In the genomic region with DNA sequence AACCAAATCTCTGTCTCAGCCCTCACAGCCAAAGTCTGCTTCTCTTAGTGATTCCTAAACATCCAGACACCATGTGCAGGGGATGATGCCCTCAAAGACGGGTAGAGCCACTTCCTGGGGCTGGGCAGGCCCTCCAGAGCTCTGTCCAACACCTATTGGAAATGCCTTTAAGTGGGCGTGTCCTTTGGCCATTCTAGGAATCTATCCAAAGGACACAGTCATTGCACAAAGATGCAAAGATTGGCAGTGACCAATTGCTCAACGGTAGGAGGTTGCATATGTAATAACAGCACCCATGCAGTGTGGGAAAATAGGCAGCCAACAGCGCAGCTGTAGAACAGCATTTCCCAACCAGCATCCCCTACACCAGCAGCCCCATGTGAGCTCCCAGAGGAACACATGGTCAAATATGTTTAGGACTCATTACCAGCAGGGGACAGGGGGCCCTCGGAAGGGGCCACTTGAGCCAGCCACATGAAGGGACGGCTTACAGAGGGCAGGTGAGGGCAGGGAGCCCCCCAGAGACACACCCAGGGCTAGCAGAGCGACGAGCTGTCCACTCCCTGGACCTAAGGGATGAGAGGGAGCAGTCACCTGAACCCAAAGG, we compare ENCODE assay signal across 17 cellular contexts.
DNase-seq lines count a peak whose midpoint lies in the region; ATAC-seq, FAIRE-seq and TF ChIP-seq lines count a peak whose summit lies in the region.
"Had no signal": no experiment of that assay in that cellular context is flagged by ENCODE, and none has a peak within 500 bp of the region (broad histone marks: within the 10 kb centered on the region; RNA-seq: fewer than 3 reads in every experiment).

No MANE protein-coding gene starts in this region.

- CTCF ChIA-PET in naive thymus-derived CD4-positive, alpha-beta T cell (lab: Charles Lee), result no interaction called here

- no peak overlapping the region for H2AFZ ChIP-seq in keratinocyte (ENCODE audit: control insufficient read depth, low read length)

- intact Hi-C loops in naive thymus-derived CD4-positive, alpha-beta T cell (cut with micrococcal nuclease), result no loop called here

- DNase-seq in AG20443 (ENCODE audit: low spot score) (peak; percentile 61), HS-5 (ENCODE audit: low read depth) (peak; percentile 92), amniotic epithelial cell (ENCODE audit: low read depth) (peak; percentile 13), keratinocyte (ENCODE audit: low read depth, low spot score) (no peak), iPS-NIHi7 (ENCODE audit: extremely low spot score) (no peak), SHP77 treated with DMSO at 0.1 percent for 48 hours (lab: John Stamatoyannopoulos, UW) (no peak)
- no peak for DNase-seq in naive thymus-derived CD4-positive, alpha-beta T cell
- DNase-seq: activated CD4-positive, alpha-beta T cell treated with anti-CD3 and anti-CD28 coated beads for 1 hour; H7; NCI-H2171 treated with DMSO at 0.1 percent for 48 hours; ovary; stimulated activated CD4-positive, alpha-beta T cell treated with anti-CD3 and anti-CD28 coated beads, Interleukin-2, amount 100 ng/mL, for 48 hours; stimulated activated naive CD4-positive, alpha-beta T cell treated with Interleukin-2 at 50 U/mL for 16 hours had no signal

- no peak for TF ChIP-seq CTCF in keratinocyte (optimal IDR thresholded peaks at IDR 0.05 in 1 of 3, IDR thresholded peaks at IDR 0.05 in 1 of 3, conservative IDR thresholded peaks at IDR 0.05 in 1 of 3; ENCODE audit: extremely low read depth in 1 of 3, insufficient read depth in 2 of 3, low read length in 3 of 3)

- no peaks in the 10 kb centered on the region for H3K9me1 ChIP-seq in keratinocyte (ENCODE audit: control insufficient read depth, extremely low read depth, insufficient read depth, low read length)

- POLR2A ChIA-PET in naive thymus-derived CD4-positive, alpha-beta T cell (lab: Charles Lee), result no interaction called here

- peaks cover 18% of the 10 kb centered on the region for H3K4me1 ChIP-seq in keratinocyte (ENCODE audit: control insufficient read depth, extremely low read depth, insufficient read depth, low read length)
- no peaks in the 10 kb centered on the region for H3K4me1 ChIP-seq in naive thymus-derived CD4-positive, alpha-beta T cell (ENCODE audit: control insufficient read depth in 2 of 2, insufficient read depth in 2 of 2, low read length in 2 of 2)

- H3K36me3 ChIP-seq in keratinocyte (ENCODE audit: control insufficient read depth in 2 of 2, extremely low read depth in 1 of 2, insufficient read depth in 2 of 2, low read length in 2 of 2), result no peaks in the 10 kb centered on the region
- no peaks in the 10 kb centered on the region for H3K36me3 ChIP-seq in naive thymus-derived CD4-positive, alpha-beta T cell (ENCODE audit: control insufficient read depth in 2 of 3, insufficient read depth in 3 of 3, low read length in 3 of 3)
- H3K36me3 ChIP-seq: ovary had no signal

- H3K9me3 ChIP-seq in keratinocyte (ENCODE audit: control insufficient read depth, low read depth, low read length), result no peaks in the 10 kb centered on the region
- no peaks in the 10 kb centered on the region for H3K9me3 ChIP-seq in naive thymus-derived CD4-positive, alpha-beta T cell (ENCODE audit: control insufficient read depth in 2 of 3, low read length in 3 of 3)
- H3K9me3 ChIP-seq: ovary had no signal

- no peak overlapping the region for H3K9ac ChIP-seq in keratinocyte (ENCODE audit: control insufficient read depth, extremely low read depth, insufficient read depth, low read length)

- peak overlapping the region in 1 of 9 donors; percentile 28 for H3K27ac Mint-ChIP-seq in naive thymus-derived CD4-positive, alpha-beta T cell
- H3K27ac Mint-ChIP-seq: activated T-helper 2 cell treated with anti-CD3 and anti-CD28 coated beads, Interferon-gamma antibody, Interleukin-2, Interleukin-4, amounts not matched to agents 10 μg/mL and 5 μg/mL and 100 μg/mL, durations not matched to agents 14 hours and 24 hours and 36 hours had no signal

- H3K9me3 Mint-ChIP-seq in naive thymus-derived CD4-positive, alpha-beta T cell, result no peaks in the 10 kb centered on the region
- H3K9me3 Mint-ChIP-seq: activated T-helper 2 cell treated with anti-CD3 and anti-CD28 coated beads, Interferon-gamma antibody, Interleukin-2, Interleukin-4, amounts not matched to agents 10 μg/mL and 5 μg/mL and 100 μg/mL, durations not matched to agents 14 hours and 24 hours and 36 hours had no signal

- no peaks in the 10 kb centered on the region for H3K36me3 Mint-ChIP-seq in naive thymus-derived CD4-positive, alpha-beta T cell

- H3K4me2 ChIP-seq in keratinocyte (ENCODE audit: control insufficient read depth, extremely low read depth, insufficient read depth, low read depth, low read length), result no peak overlapping the region

- no peaks in the 10 kb centered on the region for H3K79me2 ChIP-seq in keratinocyte (ENCODE audit: control insufficient read depth, insufficient read depth, low read length)

- no peak for ATAC-seq in naive thymus-derived CD4-positive, alpha-beta T cell
- ATAC-seq in HG02588 (IDR thresholded peaks at IDR 0.05; ENCODE audit: unreplicated experiment), result no peak

- no peak overlapping the region for H3K4me3 Mint-ChIP-seq in naive thymus-derived CD4-positive, alpha-beta T cell

- H3K27ac ChIP-seq in keratinocyte (ENCODE audit: control insufficient read depth, insufficient read depth, low read length), result no peak overlapping the region
- no peak overlapping the region for H3K27ac ChIP-seq in naive thymus-derived CD4-positive, alpha-beta T cell (ENCODE audit: low read depth, low read length)
- H3K27ac ChIP-seq: ovary had no signal

- H3K4me3 ChIP-seq in keratinocyte (ENCODE audit: control insufficient read depth in 2 of 3, extremely low read depth in 1 of 3, insufficient read depth in 2 of 3, low read depth in 1 of 3, low read length in 3 of 3), result no peak overlapping the region
- no peak overlapping the region for H3K4me3 ChIP-seq in naive thymus-derived CD4-positive, alpha-beta T cell (ENCODE audit: low read length)
- H3K4me3 ChIP-seq: lung, ovary had no signal

- no peaks in the 10 kb centered on the region for H4K20me1 ChIP-seq in keratinocyte (ENCODE audit: control insufficient read depth, extremely low read depth, insufficient read depth, low read length)

- H3K27me3 ChIP-seq in keratinocyte (ENCODE audit: control insufficient read depth, extremely low read depth, insufficient read depth, low read length), result no peaks in the 10 kb centered on the region
- H3K27me3 ChIP-seq in naive thymus-derived CD4-positive, alpha-beta T cell (ENCODE audit: control insufficient read depth in 2 of 2, insufficient read depth in 2 of 2, low read length in 2 of 2), result no peaks in the 10 kb centered on the region
- H3K27me3 ChIP-seq: ovary had no signal

- H3K27me3 Mint-ChIP-seq in naive thymus-derived CD4-positive, alpha-beta T cell, result peaks cover 0 to 3% (median 0%) of the 10 kb centered on the region in 5 donors

- H3K4me1 Mint-ChIP-seq in naive thymus-derived CD4-positive, alpha-beta T cell, result no peaks in the 10 kb centered on the region

- dilution Hi-C loops in keratinocyte (cut with MboI; ENCODE audit: extremely low pct_ligation_motif_present, low sequenced_read_pairs), result no loop called here

- FAIRE-seq in keratinocyte (lab: Jason Lieb, UNC), result peak; percentile 73
- FAIRE-seq: frontal cortex had no signal

Comparison
In these comparisons a context has a peak if more than half of its experiments do, and no peak if none do; other contexts are left out.
1. DNase-seq: peak in AG20443 (single experiment), HS-5 (single experiment) and amniotic epithelial cell (single experiment); none in keratinocyte (single experiment), iPS-NIHi7 (single experiment), naive thymus-derived CD4-positive, alpha-beta T cell (0 of 9) and SHP77 treated with DMSO at 0.1 percent for 48 hours (single experiment).